ENCODE assay signal across 8 cellular contexts in genomic region chr9:133134419-133135190, GRCh38. TPM values are rescaled to one million over a fixed set of nuclear protein-coding genes. Genes with fewer than 3 reads are reported as not detected.
DNase-seq lines count a peak whose midpoint lies in the region; ATAC-seq and TF ChIP-seq lines count a peak whose summit lies in the region.

No MANE protein-coding gene starts in this region.

- peak overlapping the region; percentile 90 for H3K27ac ChIP-seq in adipose tissue (ENCODE audit: low read depth, low read length)
- peak overlapping the region; percentile 17 to 91 (median 88) for H3K27ac ChIP-seq in right lobe of liver
- H3K27ac ChIP-seq in subcutaneous abdominal adipose tissue (ENCODE audit: low read depth, low read length) = peak overlapping the region; percentile 95

- 58 to 70% (median 69%) methylated on average over 12 of the region's 12 CpGs for WGBS in adipose tissue, 3 donors
- WGBS in right lobe of liver (ENCODE audit: insufficient coverage, low coverage, low lambda C conversion rate, missing lambda C conversion rate) = 69% methylated on average over 7 of the region's 12 CpGs

- no peak for ATAC-seq in right lobe of liver
- no peak for ATAC-seq in HG03342 (IDR thresholded peaks at IDR 0.05; ENCODE audit: unreplicated experiment)
- ATAC-seq in HG02840 (IDR thresholded peaks at IDR 0.05; ENCODE audit: low FRiP score, unreplicated experiment) = no peak

- peak overlapping the region; percentile 100 for H3K27ac Mint-ChIP-seq in activated CD4-positive, alpha-beta T cell treated with anti-CD3 and anti-CD28 coated beads, Interleukin-2, amount 10 ng/mL, durations not matched to agents 24 days and 14 days

- intact Hi-C loops in activated CD4-positive, alpha-beta T cell treated with anti-CD3 and anti-CD28 coated beads, Interleukin-2, amount 10 ng/mL, durations not matched to agents 24 days and 14 days (cut with micrococcal nuclease) = no loop called here
- intact Hi-C loops in right lobe of liver (cut with DNase I) = no loop called here

- H3K9me3 ChIP-seq in right lobe of liver (no peaks in the 10 kb centered on the region), subcutaneous abdominal adipose tissue (ENCODE audit: control insufficient read depth in 5 of 5, low read length in 5 of 5) (no peaks in the 10 kb centered on the region)

- no peak for DNase-seq in activated CD4-positive, alpha-beta T cell treated with anti-CD3 and anti-CD28 coated beads, Interleukin-2, amount 10 ng/mL, durations not matched to agents 24 days and 14 days
- no peak for DNase-seq in activated CD4-positive, alpha-beta T cell treated with anti-CD3 and anti-CD28 coated beads for 4 hours
- DNase-seq in right lobe of liver (no peak), NCI-H2227 (lab: John Stamatoyannopoulos, UW; ENCODE audit: unreplicated experiment) (no peak)

- H3K9ac ChIP-seq in subcutaneous abdominal adipose tissue (ENCODE audit: low read length in 5 of 5) = peak overlapping the region; percentile 6 to 73 (median 62)

- H3K36me3 ChIP-seq in right lobe of liver (no peaks in the 10 kb centered on the region), subcutaneous abdominal adipose tissue (ENCODE audit: control insufficient read depth in 5 of 5, insufficient read depth in 5 of 5, low read length in 5 of 5) (no peaks in the 10 kb centered on the region)

- H3K36me3 Mint-ChIP-seq in activated CD4-positive, alpha-beta T cell treated with anti-CD3 and anti-CD28 coated beads, Interleukin-2, amount 10 ng/mL, durations not matched to agents 24 days and 14 days (ENCODE audit: low read depth) = peaks cover 19% of the 10 kb centered on the region

- H3K4me1 ChIP-seq in right lobe of liver (peaks cover 0 to 24% (median 14%) of the 10 kb centered on the region in 4 donors), subcutaneous abdominal adipose tissue (ENCODE audit: control insufficient read depth in 5 of 5, insufficient read depth in 5 of 5, low read length in 5 of 5) (peaks cover 26 to 72% (median 60%) of the 10 kb centered on the region in 5 donors)

- H3K27me3 ChIP-seq in right lobe of liver (no peaks in the 10 kb centered on the region), subcutaneous abdominal adipose tissue (ENCODE audit: control insufficient read depth in 5 of 5, insufficient read depth in 4 of 5, low read length in 5 of 5) (no peaks in the 10 kb centered on the region)

- H3K4me3 ChIP-seq in right lobe of liver (no peak overlapping the region), subcutaneous abdominal adipose tissue (ENCODE audit: low read depth in 1 of 5, low read length in 5 of 5) (peak overlapping the region in 2 of 5 donors; percentile 7 to 32)

- no peak for TF ChIP-seq POLR2A in right lobe of liver (IDR thresholded peaks at IDR 0.05)

- peaks cover 60% of the 10 kb centered on the region for H3K4me1 Mint-ChIP-seq in activated CD4-positive, alpha-beta T cell treated with anti-CD3 and anti-CD28 coated beads, Interleukin-2, amount 10 ng/mL, durations not matched to agents 24 days and 14 days

- TF ChIP-seq CTCF in right lobe of liver (IDR thresholded peaks at IDR 0.05) = no peak

- H3K27me3 Mint-ChIP-seq in activated CD4-positive, alpha-beta T cell treated with anti-CD3 and anti-CD28 coated beads, Interleukin-2, amount 10 ng/mL, durations not matched to agents 24 days and 14 days = no peaks in the 10 kb centered on the region

- peak overlapping the region; percentile 68 for H3K4me3 Mint-ChIP-seq in activated CD4-positive, alpha-beta T cell treated with anti-CD3 and anti-CD28 coated beads, Interleukin-2, amount 10 ng/mL, durations not matched to agents 24 days and 14 days

- H3K9me3 Mint-ChIP-seq in activated CD4-positive, alpha-beta T cell treated with anti-CD3 and anti-CD28 coated beads, Interleukin-2, amount 10 ng/mL, durations not matched to agents 24 days and 14 days = no peaks in the 10 kb centered on the region

RNA-seq across cellular contexts. Expression of gene RALGDS, which starts 13.6 kb away (rescaled TPM):
- 93.0 and 96.7 TPM in 2 replicates for total RNA-seq in activated CD4-positive, alpha-beta T cell treated with anti-CD3 and anti-CD28 coated beads, Interleukin-2, amount 10 ng/mL, durations not matched to agents 24 days and 14 days
- polyA plus RNA-seq in adipose tissue = 10 to 100 TPM; 31.0 to 98.2 (median 68.8) TPM
- total RNA-seq in right lobe of liver = 10 to 100 TPM in 1 of 6 experiments, 1 to 10 TPM in 5; 4.3 to 19.8 (median 5.7) TPM

RNA-seq across cellular contexts. Expression of gene GBGT1, which starts 29.1 kb away (rescaled TPM):
- total RNA-seq in activated CD4-positive, alpha-beta T cell treated with anti-CD3 and anti-CD28 coated beads, Interleukin-2, amount 10 ng/mL, durations not matched to agents 24 days and 14 days = 6.8 and 8.2 TPM in 2 replicates
- 10 to 100 TPM in 1 of 3 donors, 1 to 10 TPM in 2; 2.6 to 10.7 (median 9.9) TPM for polyA plus RNA-seq in adipose tissue
- total RNA-seq in right lobe of liver = 1 to 10 TPM in 5 of 6 experiments, under 1 TPM in 1; 0.68 to 3.7 (median 1.9) TPM
